16 cellular contexts compared by ENCODE assay signal in genomic region chr3:98013428-98014349, GRCh38. TPM values are rescaled to one million over a fixed set of nuclear protein-coding genes. Genes with fewer than 3 reads are reported as not detected.
DNase-seq lines count a peak whose midpoint lies in the region; ATAC-seq and TF ChIP-seq lines count a peak whose summit lies in the region.
"Had no signal": no experiment of that assay in that cellular context is flagged by ENCODE, and none has a peak within 500 bp of the region (broad histone marks: within the 10 kb centered on the region; RNA-seq: fewer than 3 reads in every experiment).

No MANE protein-coding gene starts in this region.

- H3K9me3 ChIP-seq in adipocyte (ENCODE audit: control insufficient read depth, low read length) (no peaks in the 10 kb centered on the region), right lobe of liver (no peaks in the 10 kb centered on the region), mucosa of descending colon (no peaks in the 10 kb centered on the region)

- H3K36me3 Mint-ChIP-seq in HFFc6 (ENCODE audit: low read depth): no peaks in the 10 kb centered on the region
- no peaks in the 10 kb centered on the region for H3K36me3 Mint-ChIP-seq in stimulated activated effector memory CD8-positive, alpha-beta T cell treated with anti-CD3 and anti-CD28 coated beads, Interleukin-12 subunit alpha, Interleukin-12 subunit beta, amount 100 ng/mL, for 72 hours

- no peak overlapping the region for H3K27ac Mint-ChIP-seq in HFFc6
- no peak overlapping the region for H3K27ac Mint-ChIP-seq in stimulated activated effector memory CD8-positive, alpha-beta T cell treated with anti-CD3 and anti-CD28 coated beads, Interleukin-12 subunit alpha, Interleukin-12 subunit beta, amount 100 ng/mL, for 72 hours

- H3K4me3 ChIP-seq in adipocyte (ENCODE audit: low read length) (peak overlapping the region; percentile 4), right lobe of liver (no peak overlapping the region), mucosa of descending colon (no peak overlapping the region)

- peak overlapping the region; percentile 10; the same call in 1 of the 2 replicates for H3K4me3 Mint-ChIP-seq in HFFc6
- no peak overlapping the region for H3K4me3 Mint-ChIP-seq in stimulated activated effector memory CD8-positive, alpha-beta T cell treated with anti-CD3 and anti-CD28 coated beads, Interleukin-12 subunit alpha, Interleukin-12 subunit beta, amount 100 ng/mL, for 72 hours

- peak; percentile 43 to 70 (median 64) for ATAC-seq in right lobe of liver
- ATAC-seq in mucosa of descending colon: no peak
- ATAC-seq in GM18502 (IDR thresholded peaks at IDR 0.05; ENCODE audit: poor library complexity, unreplicated experiment): no peak
- no peak for ATAC-seq in stimulated activated effector memory CD8-positive, alpha-beta T cell treated with anti-CD3 and anti-CD28 coated beads, Interleukin-12 subunit alpha, Interleukin-12 subunit beta, amount 100 ng/mL, for 72 hours

- intact Hi-C loops in right lobe of liver (cut with DNase I) (no loop called here), mucosa of descending colon (cut with DNase I, micrococcal nuclease) (no loop called here)

- DNase-seq in HFFc6 (peak; percentile 4), adipocyte (ENCODE audit: low read depth) (peak; percentile 48), right lobe of liver (no peak), mucosa of descending colon (no peak), substantia nigra (lab: John Stamatoyannopoulos, UW) (no peak)
- DNase-seq in stimulated activated effector memory CD8-positive, alpha-beta T cell treated with anti-CD3 and anti-CD28 coated beads, Interleukin-12 subunit alpha, Interleukin-12 subunit beta, amount 100 ng/mL, for 72 hours (ENCODE audit: low spot score in 2 of 2): no peak
- DNase-seq: activated CD4-positive, alpha-beta T cell treated with anti-CD3 and anti-CD28 coated beads for 1 hour; activated naive CD4-positive, alpha-beta T cell; DMS153; MV-4-11; stimulated activated CD4-positive, alpha-beta T cell treated with anti-CD3 and anti-CD28 coated beads, Interleukin-2, amount 100 ng/mL, for 48 hours had no signal

- no peak for TF ChIP-seq POLR2A in right lobe of liver (IDR thresholded peaks at IDR 0.05)

- H3K4me1 ChIP-seq in adipocyte (ENCODE audit: control insufficient read depth, insufficient read depth, low read length) (peaks cover 22% of the 10 kb centered on the region), right lobe of liver (peaks cover 0 to 37% (median 3%) of the 10 kb centered on the region in 4 donors), mucosa of descending colon (ENCODE audit: low read depth) (no peaks in the 10 kb centered on the region)

- H3K36me3 ChIP-seq in adipocyte (ENCODE audit: control insufficient read depth, insufficient read depth, low read length, severe bottlenecking) (no peaks in the 10 kb centered on the region), right lobe of liver (peaks cover 0 to 2% (median 0%) of the 10 kb centered on the region in 4 donors), mucosa of descending colon (ENCODE audit: low read depth) (no peaks in the 10 kb centered on the region)

- 56% methylated on average over 5 of the region's 5 CpGs for WGBS in right lobe of liver (ENCODE audit: insufficient coverage, low coverage, low lambda C conversion rate, missing lambda C conversion rate)

- TF ChIP-seq CTCF in C4-2B (conservative IDR thresholded peaks at IDR 0.05): peak; percentile 26
- TF ChIP-seq CTCF in HFFc6 (IDR thresholded peaks at IDR 0.05): peak; percentile 23; the same call in 1 of the 2 replicates
- no peak for TF ChIP-seq CTCF in right lobe of liver (IDR thresholded peaks at IDR 0.05)
- no peak for TF ChIP-seq CTCF in mucosa of descending colon (IDR thresholded peaks at IDR 0.05)

- H3K27me3 Mint-ChIP-seq in HFFc6 (ENCODE audit: insufficient read depth): peaks cover 8% of the 10 kb centered on the region

- H3K9me3 Mint-ChIP-seq in HFFc6: no peaks in the 10 kb centered on the region
- no peaks in the 10 kb centered on the region for H3K9me3 Mint-ChIP-seq in stimulated activated effector memory CD8-positive, alpha-beta T cell treated with anti-CD3 and anti-CD28 coated beads, Interleukin-12 subunit alpha, Interleukin-12 subunit beta, amount 100 ng/mL, for 72 hours

- H3K9ac ChIP-seq in adipocyte (ENCODE audit: low read length): no peak overlapping the region

- H3K27ac ChIP-seq in C4-2B (no peak overlapping the region), right lobe of liver (peak overlapping the region in 1 of 3 donors; percentile 36), substantia nigra (ENCODE audit: low read depth, low read length, poor library complexity, severe bottlenecking) (no peak overlapping the region)

- H3K27me3 ChIP-seq in adipocyte (replicated peaks; ENCODE audit: control insufficient read depth, insufficient read depth, low read length): no peaks in the 10 kb centered on the region
- H3K27me3 ChIP-seq in right lobe of liver: no peaks in the 10 kb centered on the region

- peaks cover 17% of the 10 kb centered on the region for H3K4me1 Mint-ChIP-seq in HFFc6 (ENCODE audit: low read depth)
- H3K4me1 Mint-ChIP-seq in stimulated activated effector memory CD8-positive, alpha-beta T cell treated with anti-CD3 and anti-CD28 coated beads, Interleukin-12 subunit alpha, Interleukin-12 subunit beta, amount 100 ng/mL, for 72 hours: no peaks in the 10 kb centered on the region

RNA-seq across cellular contexts. Expression of gene GABRR3, which starts 21.4 kb away (rescaled TPM):
- total RNA-seq in HFFc6 (2021; fragmentation: NEBNext Ultra II Directional; extraction: Animal tissue kit (Norgen Biotek cat#: 25700)): not detected
- total RNA-seq in right lobe of liver: under 1 TPM in 1 of 6 experiments, not detected in 5; 0.51 TPM
- total RNA-seq in mucosa of descending colon: not detected
- total RNA-seq: dermis microvascular lymphatic vessel endothelial cell, RPMI7951, subcutaneous adipose tissue had no signal

RNA-seq across cellular contexts. Expression of gene RIOX2, which starts 41.5 kb away (rescaled TPM):
- total RNA-seq in HFFc6 (2021; fragmentation: NEBNext Ultra II Directional; extraction: Animal tissue kit (Norgen Biotek cat#: 25700)): 10 to 100 TPM; 27.3 to 38.4 (median 31.3) TPM
- total RNA-seq in right lobe of liver: 10 to 100 TPM; 10.9 to 27.6 (median 15.6) TPM
- total RNA-seq in mucosa of descending colon: 10 to 100 TPM; 13.5 to 20.8 (median 20.7) TPM

Comparison
In these comparisons a context has a peak if more than half of its experiments do, and no peak if none do; other contexts are left out.
1. CTCF ChIP-seq: peak in C4-2B (single experiment) and HFFc6 (single experiment); none in right lobe of liver (0 of 4) and mucosa of descending colon (single experiment).
2. DNase-seq: peak in HFFc6 (single experiment) and adipocyte (single experiment); none in right lobe of liver (0 of 3), mucosa of descending colon (0 of 3), stimulated activated effector memory CD8-positive, alpha-beta T cell treated with anti-CD3 and anti-CD28 coated beads, Interleukin-12 subunit alpha, Interleukin-12 subunit beta, amount 100 ng/mL, for 72 hours (0 of 2) and substantia nigra (0 of 49).
3. ATAC-seq: peak in right lobe of liver (4 of 4); none in mucosa of descending colon (single experiment), GM18502 (single experiment) and stimulated activated effector memory CD8-positive, alpha-beta T cell treated with anti-CD3 and anti-CD28 coated beads, Interleukin-12 subunit alpha, Interleukin-12 subunit beta, amount 100 ng/mL, for 72 hours (single experiment).